ENCODE assay signal across 9 cellular contexts in the genomic region with DNA sequence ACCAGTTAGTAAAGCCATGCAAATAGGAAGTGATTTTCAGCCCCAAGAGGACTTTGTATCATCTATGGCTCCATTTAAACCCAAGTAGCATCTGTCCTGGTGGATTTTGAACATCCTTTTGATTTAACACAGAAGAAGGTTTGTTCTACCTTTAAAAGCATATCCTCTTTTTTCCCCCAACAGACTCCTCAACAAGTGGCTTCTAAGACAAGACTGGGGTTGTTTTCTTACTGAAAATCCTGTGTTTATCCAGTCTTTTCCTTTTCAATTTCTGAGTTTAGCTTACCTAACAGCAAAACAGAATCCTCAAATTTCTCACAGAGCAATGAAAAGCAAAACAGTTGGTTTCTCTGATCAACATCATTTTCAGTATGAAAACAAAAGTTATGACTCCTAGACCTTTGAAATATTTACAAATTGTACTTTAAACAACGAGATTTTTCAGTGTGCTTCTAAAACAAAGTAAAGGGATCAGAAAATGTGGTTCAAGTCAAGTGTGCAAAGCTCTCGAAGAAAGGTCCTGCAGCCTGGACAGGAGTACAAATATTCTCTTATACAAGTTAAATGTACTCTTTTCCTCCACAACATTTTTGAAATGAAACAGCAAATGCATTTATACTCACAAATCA. TPM values are rescaled to one million over a fixed set of nuclear protein-coding genes. Genes with fewer than 3 reads are reported as not detected.
DNase-seq lines count a peak whose midpoint lies in the region; ATAC-seq and TF ChIP-seq lines count a peak whose summit lies in the region.
"Had no signal": no experiment of that assay in that cellular context is flagged by ENCODE, and none has a peak within 500 bp of the region (broad histone marks: within the 10 kb centered on the region; RNA-seq: fewer than 3 reads in every experiment).

No MANE protein-coding gene starts in this region.

- H3K9ac ChIP-seq in Karpas-422 (ENCODE audit: low read length) = peak overlapping the region; percentile 94

- H2AFZ ChIP-seq in Karpas-422 (ENCODE audit: low read length) = no peak overlapping the region

- no peak for TF ChIP-seq CTCF in spleen (IDR thresholded peaks at IDR 0.05 in 8 of 11, conservative IDR thresholded peaks at IDR 0.05 in 3 of 11)
- TF ChIP-seq CTCF in GM10248 (IDR thresholded peaks at IDR 0.05; ENCODE audit: control extremely low read depth, extremely low read depth, low read depth, missing control alignments) = no peak

- no peak for TF ChIP-seq POLR2A in spleen (IDR thresholded peaks at IDR 0.05)

- CTCF ChIA-PET in GM10248 (lab: Yijun Ruan, JAX) = interaction anchor here (2.5 to 5.9 kb wide), 2 partner anchors 9 to 502 kb away, joined by 10 to 48 read pairs; no protein-coding TSS in a partner anchor

- peaks cover 13% of the 10 kb centered on the region for H3K36me3 ChIP-seq in Karpas-422 (ENCODE audit: insufficient read depth, low read length)
- H3K36me3 ChIP-seq in spleen = no peaks in the 10 kb centered on the region

- H4K20me1 ChIP-seq in Karpas-422 (ENCODE audit: insufficient read depth, low read depth, low read length) = peaks cover 17% of the 10 kb centered on the region; the same call in 1 of the 2 replicates

- H3K4me1 ChIP-seq in Karpas-422 (ENCODE audit: low read length) (peaks cover 62% of the 10 kb centered on the region), spleen (peaks cover 2 to 56% (median 43%) of the 10 kb centered on the region in 6 donors)

- peak overlapping the region; percentile 43 for H3K27ac ChIP-seq in Karpas-422 (ENCODE audit: low read length)
- peak overlapping the region in 7 of 8 donors; percentile 70 to 97 (median 89) for H3K27ac ChIP-seq in spleen

- H3K9me2 ChIP-seq in Karpas-422 (replicated peaks; ENCODE audit: insufficient read depth, low read length) = no peaks in the 10 kb centered on the region

- H3K79me2 ChIP-seq in Karpas-422 (ENCODE audit: low read length) = peaks cover 15% of the 10 kb centered on the region

- ATAC-seq in activated naive CD4-positive, alpha-beta T cell treated with anti-CD3 and anti-CD28 coated beads, Interleukin-2, amount 50 U/mL, for 72 hours = no peak

- 60 to 65% (median 63%) methylated on average over 2 of the region's 2 CpGs for WGBS in spleen, 5 donors

- H3K4me3 ChIP-seq in Karpas-422 (ENCODE audit: low read length) (peak overlapping the region; percentile 88), iPS-11a (ENCODE audit: low read depth, low read length) (peak overlapping the region; percentile 100), spleen (peak overlapping the region; percentile 30 to 89 (median 77))

- POLR2A ChIA-PET in GM10248 (lab: Yijun Ruan, JAX) = no interaction called here

- H3K27ac Mint-ChIP-seq in activated naive CD4-positive, alpha-beta T cell treated with anti-CD3 and anti-CD28 coated beads, Interleukin-2, amount 50 U/mL, for 72 hours = peak overlapping the region; percentile 14 to 100
- H3K27ac Mint-ChIP-seq: dendritic cell treated with granulocyte-macrophage colony-stimulating factor and Interleukin-4, amounts not matched to agents 40 ng/mL and 50 ng/mL, for 4 days had no signal

- H3K9me3 Mint-ChIP-seq in activated naive CD4-positive, alpha-beta T cell treated with anti-CD3 and anti-CD28 coated beads, Interleukin-2, amount 50 U/mL, for 72 hours = no peaks in the 10 kb centered on the region
- H3K9me3 Mint-ChIP-seq: dendritic cell treated with granulocyte-macrophage colony-stimulating factor and Interleukin-4, amounts not matched to agents 40 ng/mL and 50 ng/mL, for 4 days had no signal

- no peaks in the 10 kb centered on the region for H3K27me3 ChIP-seq in Karpas-422 (ENCODE audit: low read length)
- peaks cover 0 to 31% (median 8%) of the 10 kb centered on the region in 7 donors for H3K27me3 ChIP-seq in spleen (replicated peaks in 1 of 7)

- H3K9me3 ChIP-seq in Karpas-422 (ENCODE audit: low read length) (no peaks in the 10 kb centered on the region), spleen (no peaks in the 10 kb centered on the region)

- DNase-seq in Karpas-422 = peak; percentile 41
- DNase-seq in activated naive CD4-positive, alpha-beta T cell treated with anti-CD3 and anti-CD28 coated beads, Interleukin-2, amount 50 U/mL, for 72 hours (ENCODE audit: low spot score in 2 of 2) = no peak
- DNase-seq in spleen = no peak
- no peak for DNase-seq in hippocampal formation (lab: John Stamatoyannopoulos, UW)
- no peak for DNase-seq in cerebellar nuclear complex (lab: John Stamatoyannopoulos, UW)
- DNase-seq in GM10248 (ENCODE audit: extremely low spot score) = no peak
- DNase-seq in NCI-H187 (lab: John Stamatoyannopoulos, UW) = no peak

- peaks cover 0 to 26% of the 10 kb centered on the region in 2 donors for H3K36me3 Mint-ChIP-seq in activated naive CD4-positive, alpha-beta T cell treated with anti-CD3 and anti-CD28 coated beads, Interleukin-2, amount 50 U/mL, for 72 hours

- intact Hi-C loops in spleen (cut with DNase I; ENCODE audit: low total_unique reads) = no loop called here

- peak overlapping the region; percentile 90 for H3K4me2 ChIP-seq in Karpas-422 (ENCODE audit: low read depth, low read length, poor library complexity, severe bottlenecking)

RNA-seq across cellular contexts. Expression of a gene that starts 2.8 kb away (rescaled TPM):
- total RNA-seq in Karpas-422 (2014; rRNA removed; shearing (Covaris generic); ENCODE audit: low replicate concordance) = 10.5 and 11.3 TPM in 2 replicates
- 10 to 100 TPM in 1 of 2 donors, 1 to 10 TPM in 1; 5.5 to 15.1 TPM for total RNA-seq in activated naive CD4-positive, alpha-beta T cell treated with anti-CD3 and anti-CD28 coated beads, Interleukin-2, amount 50 U/mL, for 72 hours
- total RNA-seq in spleen = 10 to 100 TPM in 6 of 7 donors, 1 to 10 TPM in 1; 9.3 to 44.4 (median 23.9) TPM
- 1 to 10 TPM; 2.2 to 5.5 (median 2.2) TPM for polyA plus RNA-seq in spleen

RNA-seq across cellular contexts. Expression of a gene that starts 55.7 kb away (rescaled TPM):
- total RNA-seq in Karpas-422 (2014; rRNA removed; shearing (Covaris generic); ENCODE audit: low replicate concordance) = 391 and 401 TPM in 2 replicates
- total RNA-seq in activated naive CD4-positive, alpha-beta T cell treated with anti-CD3 and anti-CD28 coated beads, Interleukin-2, amount 50 U/mL, for 72 hours = 100 to 1,000 TPM; 835 to 875 TPM
- total RNA-seq in spleen = 100 to 1,000 TPM; 353 to 460 (median 404) TPM
- polyA plus RNA-seq in spleen = 100 to 1,000 TPM; 354 to 533 (median 456) TPM
